ENCODE assay signal across 1 cellular context in the genomic region with DNA sequence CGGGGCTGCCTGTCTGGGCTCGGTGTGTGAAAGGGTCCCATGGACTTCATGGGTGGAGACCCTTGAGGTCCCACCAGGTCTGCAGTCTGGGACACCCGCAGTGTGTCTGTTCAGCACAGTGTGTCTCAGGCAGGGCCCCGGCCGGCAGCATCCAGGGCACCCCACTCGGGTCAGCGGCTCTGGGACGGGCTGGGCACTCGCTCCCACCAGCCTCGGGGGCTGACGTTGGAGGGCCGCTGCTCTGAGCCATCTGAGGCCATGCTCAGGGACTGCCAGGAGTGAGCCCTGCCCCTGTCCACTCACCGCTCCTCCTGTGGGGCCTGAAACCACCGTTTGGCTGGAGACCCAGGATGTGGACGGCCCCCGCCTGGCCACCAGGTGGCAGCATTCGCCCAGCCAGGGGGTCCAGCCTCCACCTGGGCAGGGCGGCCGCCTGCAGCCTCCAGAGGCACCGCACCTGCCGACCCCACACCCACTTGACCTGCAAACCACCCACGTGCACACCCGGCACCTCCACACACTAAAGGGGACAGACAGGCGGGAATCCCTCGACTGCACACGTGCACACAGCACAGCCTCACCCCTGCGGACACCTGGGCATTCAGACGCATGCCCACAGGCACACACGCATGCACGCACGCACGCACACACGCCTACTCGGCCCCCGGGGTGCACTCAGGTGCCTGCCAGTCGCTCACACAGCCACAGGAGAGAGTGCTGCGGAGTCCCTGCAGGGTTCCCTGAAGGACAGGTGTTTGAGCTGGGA.
TF ChIP-seq lines count a peak whose summit lies in the region.

No MANE protein-coding gene starts in this region.

TF ChIP-seq in HepG2, 621 proteins besides CTCF, POLR2A, EP300 and RAD21 (continued from another document and continues in another):
- TF ChIP-seq ERF (CRISPR knock-in tag; IDR thresholded peaks at IDR 0.05) (peak; percentile 90; the same call in 1 of the 2 replicates), KLF12 (CRISPR knock-in tag; IDR thresholded peaks at IDR 0.05; ENCODE audit: borderline replicate concordance) (0 out of 2 replicates have a peak, but pooled peaks have one; percentile 81), ELF1 (CRISPR knock-in tag; IDR thresholded peaks at IDR 0.05) (0 out of 2 replicates have a peak, but pooled peaks have one; percentile 17), ZKSCAN1 (IDR thresholded peaks at IDR 0.05; ENCODE audit: low read length) (no peak; the same call in 1 of the 2 replicates), ZNF792 (CRISPR knock-in tag; IDR thresholded peaks at IDR 0.05) (no peak), ZNF292 (CRISPR knock-in tag; IDR thresholded peaks at IDR 0.05; ENCODE audit: borderline replicate concordance, low read depth) (0 out of 2 replicates have a peak, but pooled peaks have one; percentile 19), TOE1 (CRISPR knock-in tag; IDR thresholded peaks at IDR 0.05) (no peak), SP4 (CRISPR knock-in tag; IDR thresholded peaks at IDR 0.05) (no peak), NAIF1 (CRISPR knock-in tag; IDR thresholded peaks at IDR 0.05; ENCODE audit: borderline replicate concordance) (no peak), ZMYM2 (CRISPR knock-in tag; IDR thresholded peaks at IDR 0.05) (no peak), TMF1 (CRISPR knock-in tag; IDR thresholded peaks at IDR 0.05; ENCODE audit: low read depth) (no peak), HNF4G (IDR thresholded peaks at IDR 0.05; ENCODE audit: borderline replicate concordance, low read depth, low read length) (no peak; the same call in 1 of the 2 replicates), HNF4G (CRISPR knock-in tag; IDR thresholded peaks at IDR 0.05; ENCODE audit: borderline replicate concordance, low read depth) (peak; percentile 52), ZNF570 (CRISPR knock-in tag; IDR thresholded peaks at IDR 0.05; ENCODE audit: borderline replicate concordance) (no peak), NKX3-1 (CRISPR knock-in tag; IDR thresholded peaks at IDR 0.05) (no peak), ZNF124 (CRISPR knock-in tag; IDR thresholded peaks at IDR 0.05) (peak; percentile 54; the same call in 1 of the 2 replicates), REXO4 (CRISPR knock-in tag; IDR thresholded peaks at IDR 0.05; ENCODE audit: borderline replicate concordance) (no peak), ZNF749 (CRISPR knock-in tag; IDR thresholded peaks at IDR 0.05; ENCODE audit: borderline replicate concordance) (peak; percentile 75; the same call in 1 of the 2 replicates), SIN3A (IDR thresholded peaks at IDR 0.05; ENCODE audit: borderline replicate concordance, low read depth, low read length) (no peak; the same call in 1 of the 2 replicates), TAF1 (CRISPR knock-in tag; IDR thresholded peaks at IDR 0.05) (no peak), ZNF335 (CRISPR knock-in tag; IDR thresholded peaks at IDR 0.05) (no peak), HOXA7 (CRISPR knock-in tag; IDR thresholded peaks at IDR 0.05) (no peak), CBX5 (CRISPR knock-in tag; IDR thresholded peaks at IDR 0.05; ENCODE audit: borderline replicate concordance) (peak; percentile 81), CBFB (CRISPR knock-in tag; IDR thresholded peaks at IDR 0.05) (no peak), ZNF34 (CRISPR knock-in tag; IDR thresholded peaks at IDR 0.05; ENCODE audit: borderline replicate concordance) (0 out of 2 replicates have a peak, but pooled peaks have one; percentile 23), GLI4 (CRISPR knock-in tag; IDR thresholded peaks at IDR 0.05; ENCODE audit: borderline replicate concordance) (peak; percentile 91; the same call in 1 of the 2 replicates), ZSCAN22 (CRISPR knock-in tag; IDR thresholded peaks at IDR 0.05) (0 out of 2 replicates have a peak, but pooled peaks have one; percentile 45), NCOA5 (CRISPR knock-in tag; IDR thresholded peaks at IDR 0.05) (no peak), POGZ (CRISPR knock-in tag; IDR thresholded peaks at IDR 0.05) (peak; percentile 44; the same call in 1 of the 2 replicates), KAT7 (CRISPR knock-in tag; IDR thresholded peaks at IDR 0.05; ENCODE audit: borderline replicate concordance) (0 out of 2 replicates have a peak, but pooled peaks have one; percentile 69), NFE2L2 (IDR thresholded peaks at IDR 0.05; ENCODE audit: low read length) (no peak), ZNF589 (CRISPR knock-in tag; conservative IDR thresholded peaks at IDR 0.05) (no peak)
- TF ChIP-seq, protein P1, sequence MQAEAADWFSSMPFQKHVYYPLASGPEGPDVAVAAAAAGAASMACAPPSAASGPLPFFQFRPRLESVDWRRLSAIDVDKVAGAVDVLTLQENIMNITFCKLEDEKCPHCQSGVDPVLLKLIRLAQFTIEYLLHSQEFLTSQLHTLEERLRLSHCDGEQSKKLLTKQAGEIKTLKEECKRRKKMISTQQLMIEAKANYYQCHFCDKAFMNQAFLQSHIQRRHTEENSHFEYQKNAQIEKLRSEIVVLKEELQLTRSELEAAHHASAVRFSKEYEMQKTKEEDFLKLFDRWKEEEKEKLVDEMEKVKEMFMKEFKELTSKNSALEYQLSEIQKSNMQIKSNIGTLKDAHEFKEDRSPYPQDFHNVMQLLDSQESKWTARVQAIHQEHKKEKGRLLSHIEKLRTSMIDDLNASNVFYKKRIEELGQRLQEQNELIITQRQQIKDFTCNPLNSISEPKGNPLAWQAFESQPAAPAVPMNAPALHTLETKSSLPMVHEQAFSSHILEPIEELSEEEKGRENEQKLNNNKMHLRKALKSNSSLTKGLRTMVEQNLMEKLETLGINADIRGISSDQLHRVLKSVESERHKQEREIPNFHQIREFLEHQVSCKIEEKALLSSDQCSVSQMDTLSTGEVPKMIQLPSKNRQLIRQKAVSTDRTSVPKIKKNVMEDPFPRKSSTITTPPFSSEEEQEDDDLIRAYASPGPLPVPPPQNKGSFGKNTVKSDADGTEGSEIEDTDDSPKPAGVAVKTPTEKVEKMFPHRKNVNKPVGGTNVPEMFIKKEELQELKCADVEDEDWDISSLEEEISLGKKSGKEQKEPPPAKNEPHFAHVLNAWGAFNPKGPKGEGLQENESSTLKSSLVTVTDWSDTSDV (CRISPR knock-in tag; IDR thresholded peaks at IDR 0.05): no peak
- TF ChIP-seq, protein P2, sequence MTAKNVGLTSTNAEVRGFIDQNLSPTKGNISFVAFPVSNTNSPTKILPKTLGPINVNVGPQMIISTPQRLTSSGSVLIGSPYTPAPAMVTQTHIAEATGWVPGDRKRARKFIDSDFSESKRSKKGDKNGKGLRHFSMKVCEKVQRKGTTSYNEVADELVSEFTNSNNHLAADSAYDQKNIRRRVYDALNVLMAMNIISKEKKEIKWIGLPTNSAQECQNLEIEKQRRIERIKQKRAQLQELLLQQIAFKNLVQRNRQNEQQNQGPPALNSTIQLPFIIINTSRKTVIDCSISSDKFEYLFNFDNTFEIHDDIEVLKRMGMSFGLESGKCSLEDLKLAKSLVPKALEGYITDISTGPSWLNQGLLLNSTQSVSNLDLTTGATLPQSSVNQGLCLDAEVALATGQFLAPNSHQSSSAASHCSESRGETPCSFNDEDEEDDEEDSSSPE (CRISPR knock-in tag; IDR thresholded peaks at IDR 0.05): no peak
- TF ChIP-seq, protein P3, sequence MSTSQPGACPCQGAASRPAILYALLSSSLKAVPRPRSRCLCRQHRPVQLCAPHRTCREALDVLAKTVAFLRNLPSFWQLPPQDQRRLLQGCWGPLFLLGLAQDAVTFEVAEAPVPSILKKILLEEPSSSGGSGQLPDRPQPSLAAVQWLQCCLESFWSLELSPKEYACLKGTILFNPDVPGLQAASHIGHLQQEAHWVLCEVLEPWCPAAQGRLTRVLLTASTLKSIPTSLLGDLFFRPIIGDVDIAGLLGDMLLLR (CRISPR knock-in tag; IDR thresholded peaks at IDR 0.05): no peak
- TF ChIP-seq, protein P4, sequence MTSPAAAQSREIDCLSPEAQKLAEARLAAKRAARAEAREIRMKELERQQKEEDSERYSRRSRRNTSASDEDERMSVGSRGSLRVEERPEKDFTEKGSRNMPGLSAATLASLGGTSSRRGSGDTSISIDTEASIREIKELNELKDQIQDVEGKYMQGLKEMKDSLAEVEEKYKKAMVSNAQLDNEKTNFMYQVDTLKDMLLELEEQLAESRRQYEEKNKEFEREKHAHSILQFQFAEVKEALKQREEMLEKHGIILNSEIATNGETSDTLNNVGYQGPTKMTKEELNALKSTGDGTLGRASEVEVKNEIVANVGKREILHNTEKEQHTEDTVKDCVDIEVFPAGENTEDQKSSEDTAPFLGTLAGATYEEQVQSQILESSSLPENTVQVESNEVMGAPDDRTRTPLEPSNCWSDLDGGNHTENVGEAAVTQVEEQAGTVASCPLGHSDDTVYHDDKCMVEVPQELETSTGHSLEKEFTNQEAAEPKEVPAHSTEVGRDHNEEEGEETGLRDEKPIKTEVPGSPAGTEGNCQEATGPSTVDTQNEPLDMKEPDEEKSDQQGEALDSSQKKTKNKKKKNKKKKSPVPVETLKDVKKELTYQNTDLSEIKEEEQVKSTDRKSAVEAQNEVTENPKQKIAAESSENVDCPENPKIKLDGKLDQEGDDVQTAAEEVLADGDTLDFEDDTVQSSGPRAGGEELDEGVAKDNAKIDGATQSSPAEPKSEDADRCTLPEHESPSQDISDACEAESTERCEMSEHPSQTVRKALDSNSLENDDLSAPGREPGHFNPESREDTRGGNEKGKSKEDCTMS (CRISPR knock-in tag; conservative IDR thresholded peaks at IDR 0.05): no peak
- TF ChIP-seq, protein P5, sequence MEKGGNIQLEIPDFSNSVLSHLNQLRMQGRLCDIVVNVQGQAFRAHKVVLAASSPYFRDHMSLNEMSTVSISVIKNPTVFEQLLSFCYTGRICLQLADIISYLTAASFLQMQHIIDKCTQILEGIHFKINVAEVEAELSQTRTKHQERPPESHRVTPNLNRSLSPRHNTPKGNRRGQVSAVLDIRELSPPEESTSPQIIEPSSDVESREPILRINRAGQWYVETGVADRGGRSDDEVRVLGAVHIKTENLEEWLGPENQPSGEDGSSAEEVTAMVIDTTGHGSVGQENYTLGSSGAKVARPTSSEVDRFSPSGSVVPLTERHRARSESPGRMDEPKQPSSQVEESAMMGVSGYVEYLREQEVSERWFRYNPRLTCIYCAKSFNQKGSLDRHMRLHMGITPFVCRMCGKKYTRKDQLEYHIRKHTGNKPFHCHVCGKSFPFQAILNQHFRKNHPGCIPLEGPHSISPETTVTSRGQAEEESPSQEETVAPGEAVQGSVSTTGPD (CRISPR knock-in tag; IDR thresholded peaks at IDR 0.05): peak; percentile 82; the same call in 1 of the 2 replicates
- TF ChIP-seq, protein P6, sequence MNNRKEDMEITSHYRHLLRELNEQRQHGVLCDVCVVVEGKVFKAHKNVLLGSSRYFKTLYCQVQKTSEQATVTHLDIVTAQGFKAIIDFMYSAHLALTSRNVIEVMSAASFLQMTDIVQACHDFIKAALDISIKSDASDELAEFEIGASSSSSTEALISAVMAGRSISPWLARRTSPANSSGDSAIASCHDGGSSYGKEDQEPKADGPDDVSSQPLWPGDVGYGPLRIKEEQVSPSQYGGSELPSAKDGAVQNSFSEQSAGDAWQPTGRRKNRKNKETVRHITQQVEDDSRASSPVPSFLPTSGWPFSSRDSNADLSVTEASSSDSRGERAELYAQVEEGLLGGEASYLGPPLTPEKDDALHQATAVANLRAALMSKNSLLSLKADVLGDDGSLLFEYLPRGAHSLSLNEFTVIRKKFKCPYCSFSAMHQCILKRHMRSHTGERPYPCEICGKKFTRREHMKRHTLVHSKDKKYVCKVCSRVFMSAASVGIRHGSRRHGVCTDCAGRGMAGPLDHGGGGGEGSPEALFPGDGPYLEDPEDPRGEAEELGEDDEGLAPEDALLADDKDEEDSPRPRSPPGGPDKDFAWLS (CRISPR knock-in tag; IDR thresholded peaks at IDR 0.05; ENCODE audit: borderline replicate concordance): no peak; the same call in 1 of the 2 replicates
- TF ChIP-seq, protein P7, sequence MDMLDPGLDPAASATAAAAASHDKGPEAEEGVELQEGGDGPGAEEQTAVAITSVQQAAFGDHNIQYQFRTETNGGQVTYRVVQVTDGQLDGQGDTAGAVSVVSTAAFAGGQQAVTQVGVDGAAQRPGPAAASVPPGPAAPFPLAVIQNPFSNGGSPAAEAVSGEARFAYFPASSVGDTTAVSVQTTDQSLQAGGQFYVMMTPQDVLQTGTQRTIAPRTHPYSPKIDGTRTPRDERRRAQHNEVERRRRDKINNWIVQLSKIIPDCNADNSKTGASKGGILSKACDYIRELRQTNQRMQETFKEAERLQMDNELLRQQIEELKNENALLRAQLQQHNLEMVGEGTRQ (IDR thresholded peaks at IDR 0.05; ENCODE audit: low read depth, low read length): no peak
- TF ChIP-seq, protein P7 (CRISPR knock-in tag; IDR thresholded peaks at IDR 0.05; ENCODE audit: borderline replicate concordance): no peak
- TF ChIP-seq, protein P8, sequence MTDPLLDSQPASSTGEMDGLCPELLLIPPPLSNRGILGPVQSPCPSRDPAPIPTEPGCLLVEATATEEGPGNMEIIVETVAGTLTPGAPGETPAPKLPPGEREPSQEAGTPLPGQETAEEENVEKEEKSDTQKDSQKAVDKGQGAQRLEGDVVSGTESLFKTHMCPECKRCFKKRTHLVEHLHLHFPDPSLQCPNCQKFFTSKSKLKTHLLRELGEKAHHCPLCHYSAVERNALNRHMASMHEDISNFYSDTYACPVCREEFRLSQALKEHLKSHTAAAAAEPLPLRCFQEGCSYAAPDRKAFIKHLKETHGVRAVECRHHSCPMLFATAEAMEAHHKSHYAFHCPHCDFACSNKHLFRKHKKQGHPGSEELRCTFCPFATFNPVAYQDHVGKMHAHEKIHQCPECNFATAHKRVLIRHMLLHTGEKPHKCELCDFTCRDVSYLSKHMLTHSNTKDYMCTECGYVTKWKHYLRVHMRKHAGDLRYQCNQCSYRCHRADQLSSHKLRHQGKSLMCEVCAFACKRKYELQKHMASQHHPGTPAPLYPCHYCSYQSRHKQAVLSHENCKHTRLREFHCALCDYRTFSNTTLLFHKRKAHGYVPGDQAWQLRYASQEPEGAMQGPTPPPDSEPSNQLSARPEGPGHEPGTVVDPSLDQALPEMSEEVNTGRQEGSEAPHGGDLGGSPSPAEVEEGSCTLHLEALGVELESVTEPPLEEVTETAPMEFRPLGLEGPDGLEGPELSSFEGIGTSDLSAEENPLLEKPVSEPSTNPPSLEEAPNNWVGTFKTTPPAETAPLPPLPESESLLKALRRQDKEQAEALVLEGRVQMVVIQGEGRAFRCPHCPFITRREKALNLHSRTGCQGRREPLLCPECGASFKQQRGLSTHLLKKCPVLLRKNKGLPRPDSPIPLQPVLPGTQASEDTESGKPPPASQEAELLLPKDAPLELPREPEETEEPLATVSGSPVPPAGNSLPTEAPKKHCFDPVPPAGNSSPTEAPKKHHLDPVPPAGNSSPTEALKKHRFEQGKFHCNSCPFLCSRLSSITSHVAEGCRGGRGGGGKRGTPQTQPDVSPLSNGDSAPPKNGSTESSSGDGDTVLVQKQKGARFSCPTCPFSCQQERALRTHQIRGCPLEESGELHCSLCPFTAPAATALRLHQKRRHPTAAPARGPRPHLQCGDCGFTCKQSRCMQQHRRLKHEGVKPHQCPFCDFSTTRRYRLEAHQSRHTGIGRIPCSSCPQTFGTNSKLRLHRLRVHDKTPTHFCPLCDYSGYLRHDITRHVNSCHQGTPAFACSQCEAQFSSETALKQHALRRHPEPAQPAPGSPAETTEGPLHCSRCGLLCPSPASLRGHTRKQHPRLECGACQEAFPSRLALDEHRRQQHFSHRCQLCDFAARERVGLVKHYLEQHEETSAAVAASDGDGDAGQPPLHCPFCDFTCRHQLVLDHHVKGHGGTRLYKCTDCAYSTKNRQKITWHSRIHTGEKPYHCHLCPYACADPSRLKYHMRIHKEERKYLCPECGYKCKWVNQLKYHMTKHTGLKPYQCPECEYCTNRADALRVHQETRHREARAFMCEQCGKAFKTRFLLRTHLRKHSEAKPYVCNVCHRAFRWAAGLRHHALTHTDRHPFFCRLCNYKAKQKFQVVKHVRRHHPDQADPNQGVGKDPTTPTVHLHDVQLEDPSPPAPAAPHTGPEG (CRISPR knock-in tag; IDR thresholded peaks at IDR 0.05): no peak
